Comparison of ENCODE assay signal across 8 cellular contexts in the genomic region with DNA sequence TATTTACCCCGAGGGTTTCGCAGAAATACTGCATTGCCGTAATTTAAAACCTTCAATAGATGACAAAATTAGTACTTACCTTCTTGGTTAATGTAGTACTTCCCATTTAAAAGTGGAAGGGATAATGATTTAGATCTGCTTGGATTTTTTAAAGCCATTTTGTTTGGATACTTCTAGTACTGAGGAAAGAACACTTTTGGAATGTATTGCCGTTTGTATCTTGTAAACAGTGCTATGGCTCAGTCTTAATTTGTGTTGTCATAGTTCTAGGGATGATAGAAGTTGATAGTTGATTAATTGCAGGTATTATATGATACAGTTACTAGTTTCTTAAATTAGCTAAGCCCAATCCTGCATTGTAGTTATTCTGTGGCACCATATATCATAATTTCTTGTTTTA. TPM values are rescaled to one million over a fixed set of nuclear protein-coding genes. Genes with fewer than 3 reads are reported as not detected.
A peak's percentile ranks its signal among the peaks of the same experiment; 100 is the strongest.
DNase-seq lines count a peak whose midpoint lies in the region; ATAC-seq, FAIRE-seq and TF ChIP-seq lines count a peak whose summit lies in the region.

No MANE protein-coding gene starts in this region.

- H3K4me1 ChIP-seq in DND-41 (ENCODE audit: insufficient read depth, low read length) = peaks cover 59% of the 10 kb centered on the region
- peaks cover 0 to 5% (median 2%) of the 10 kb centered on the region in 4 experiments; a peak in 2 of 7 replicates for H3K4me1 ChIP-seq in H1 (replicated peaks in 1 of 4; ENCODE audit: control insufficient read depth in 3 of 4, insufficient read depth in 4 of 4, low read length in 3 of 4)
- peaks cover 8% of the 10 kb centered on the region for H3K4me1 ChIP-seq in ovary (ENCODE audit: insufficient read depth)

- DNase-seq in DND-41 (no peak), NB4 (ENCODE audit: low read depth) (no peak), H1 (ENCODE audit: low read depth in 1 of 2, low spot score in 2 of 2) (no peak), ovary (no peak), RPMI8226 (no peak), ecto neural progenitor cell (ENCODE audit: low spot score) (no peak), NCI-H2171 (lab: John Stamatoyannopoulos, UW) (no peak)

- no peak overlapping the region for H2BK120ac ChIP-seq in H1 (replicated peaks; ENCODE audit: low read depth, low read length)

- H3K27ac ChIP-seq in DND-41 (ENCODE audit: low read length) (peak overlapping the region; percentile 90), H1 (ENCODE audit: low read depth, low read length) (no peak overlapping the region), ovary (no peak overlapping the region)

- 54% methylated on average over 4 of the region's 4 CpGs; no CpG with 5 or more reads in 1 of the 2 experiments for WGBS in H1 (ENCODE audit: extremely low coverage in 1 of 2, insufficient coverage in 1 of 2, insufficient read length in 1 of 2, insufficient replicate concordance in 2 of 2, low coverage in 1 of 2, low lambda C conversion rate in 2 of 2, missing lambda C conversion rate in 1 of 2), 2 experiments
- 7 to 12% (median 9%) methylated on average over 4 of the region's 4 CpGs for WGBS in ovary, 3 donors

- POLR2A ChIA-PET in H1 (lab: Charles Lee; ENCODE audit: partially characterized antibody) = interaction anchor here (0.9 to 3.5 kb wide), 5 partner anchors 8 to 59 kb away, joined by 3 to 18 read pairs (median 8); a partner anchor contains a TSS

- H2BK12ac ChIP-seq in H1 (ENCODE audit: low read depth, low read length) = no peak overlapping the region

- no peak overlapping the region for H2BK5ac ChIP-seq in H1 (ENCODE audit: low read depth, low read length)

- H3K9ac ChIP-seq in DND-41 (ENCODE audit: low read depth, low read length) = peak overlapping the region; percentile 70
- H3K9ac ChIP-seq in H1 (replicated peaks in 1 of 4; ENCODE audit: extremely low read depth in 1 of 4, low read depth in 3 of 4, low read length in 3 of 4) = peak overlapping the region in 1 of 4 experiments; percentile 93; a peak in 1 of 7 replicates

- no peaks in the 10 kb centered on the region for H3K9me3 ChIP-seq in DND-41 (ENCODE audit: insufficient read depth, low read length, severe bottlenecking)
- no peaks in the 10 kb centered on the region for H3K9me3 ChIP-seq in H1 (ENCODE audit: insufficient read depth in 2 of 2, low read depth in 1 of 2, low read length in 1 of 2)
- no peaks in the 10 kb centered on the region for H3K9me3 ChIP-seq in ovary

- no peak for TF ChIP-seq CTCF in DND-41 (IDR thresholded peaks at IDR 0.05; ENCODE audit: borderline replicate concordance, extremely low read depth, low read length, poor library complexity, severe bottlenecking)
- no peak for TF ChIP-seq CTCF in NB4 (IDR thresholded peaks at IDR 0.05; ENCODE audit: low read depth, low read length)
- no peak for TF ChIP-seq CTCF in H1 (IDR thresholded peaks at IDR 0.05; ENCODE audit: control extremely low read depth in 1 of 3, insufficient read depth in 1 of 3, low read depth in 1 of 3, low read length in 3 of 3)
- no peak for TF ChIP-seq CTCF in ovary (IDR thresholded peaks at IDR 0.05)

- H3K18ac ChIP-seq in H1 (ENCODE audit: extremely low read depth, low read length) = no peak overlapping the region

- CTCF ChIA-PET in H1 (lab: Charles Lee; ENCODE audit: partially characterized antibody) = interaction anchor here (0.6 to 1.8 kb wide), 7 partner anchors 32 to 1216 kb away, joined by 3 to 6 read pairs (median 3); no protein-coding TSS in a partner anchor

- H4K8ac ChIP-seq in H1 (ENCODE audit: extremely low read depth, insufficient read depth, low read length) = no peak overlapping the region

- H3K4me3 ChIP-seq in DND-41 (ENCODE audit: low read depth in 1 of 2, low read length in 2 of 2) (peak overlapping the region; percentile 48 to 72; a peak in 3 of 4 replicates), NB4 (ENCODE audit: low read depth, low read length) (peak overlapping the region; percentile 98), H1 (ENCODE audit: extremely low read depth in 1 of 4, insufficient read depth in 2 of 4, low read depth in 3 of 4, low read length in 4 of 4) (peak overlapping the region; percentile 86 to 99 (median 94); a peak in 7 of 8 replicates), ovary (peak overlapping the region; percentile 80)

- ATAC-seq in DND-41 (ENCODE audit: insufficient read depth, low read depth) (no peak), HG02973 (IDR thresholded peaks at IDR 0.05; ENCODE audit: unreplicated experiment) (no peak)

- no peak overlapping the region for H2BK20ac ChIP-seq in H1 (ENCODE audit: low read length)

- H2AK5ac ChIP-seq in H1 (ENCODE audit: low read depth, low read length) = no peak overlapping the region

- TF ChIP-seq RAD21 in H1 (IDR thresholded peaks at IDR 0.05 in 1 of 2, conservative IDR thresholded peaks at IDR 0.05 in 1 of 2; ENCODE audit: low read depth in 2 of 2, low read length in 2 of 2) = no peak

- H2AFZ ChIP-seq in DND-41 (ENCODE audit: low read depth, low read length) (no peak overlapping the region), H1 (ENCODE audit: low read length) (no peak overlapping the region)

- peaks cover 72% of the 10 kb centered on the region for H3K79me2 ChIP-seq in DND-41 (ENCODE audit: insufficient read depth, low read length)
- H3K79me2 ChIP-seq in H1 (ENCODE audit: control insufficient read depth in 1 of 2, insufficient read depth in 2 of 2, low read length in 2 of 2) = peaks cover 13 to 83% of the 10 kb centered on the region in 2 experiments

- no peak for TF ChIP-seq EP300 in H1 (IDR thresholded peaks at IDR 0.05; ENCODE audit: borderline replicate concordance in 1 of 2, low read depth in 2 of 2, low read length in 2 of 2)
- TF ChIP-seq EP300 in ovary (IDR thresholded peaks at IDR 0.05) = no peak

- peaks cover 48% of the 10 kb centered on the region for H3K36me3 ChIP-seq in DND-41 (ENCODE audit: insufficient read depth, low read length)
- H3K36me3 ChIP-seq in H1 (ENCODE audit: control insufficient read depth in 2 of 4, insufficient read depth in 4 of 4, low read length in 3 of 4) = peaks cover 2 to 28% (median 3%) of the 10 kb centered on the region in 4 experiments; a peak in 2 of 8 replicates
- H3K36me3 ChIP-seq in ovary = no peaks in the 10 kb centered on the region

- H3K23me2 ChIP-seq in H1 (ENCODE audit: low read depth, low read length) = peaks cover 3% of the 10 kb centered on the region

- FAIRE-seq in H1 (lab: Jason Lieb, UNC) = no peak

- TF ChIP-seq POLR2A in NB4 (IDR thresholded peaks at IDR 0.05; ENCODE audit: extremely low read depth, insufficient read length) (no peak), H1 (IDR thresholded peaks at IDR 0.05; ENCODE audit: control extremely low read depth in 1 of 2, low read depth in 2 of 2, low read length in 2 of 2) (no peak), ovary (IDR thresholded peaks at IDR 0.05) (no peak)

- intact Hi-C loops in ovary (cut with DNase I) = loop anchor here in 1 of 4 donors (2.0 kb wide), 1 partner anchor 33 kb away; a partner anchor contains a TSS

- no peak overlapping the region for H4K5ac ChIP-seq in H1 (ENCODE audit: insufficient read length, low read depth, low read length)

- H3K79me1 ChIP-seq in H1 (ENCODE audit: low read depth, low read length) = no peaks in the 10 kb centered on the region; the same call in 1 of the 2 replicates

- no peak overlapping the region for H3K23ac ChIP-seq in H1 (ENCODE audit: insufficient read length)

- H3K27me3 ChIP-seq in DND-41 (ENCODE audit: insufficient read depth, low read length, poor library complexity) (peaks cover 6% of the 10 kb centered on the region), H1 (replicated peaks in 1 of 4; ENCODE audit: control insufficient read depth in 3 of 4, extremely low read depth in 1 of 4, insufficient read depth in 3 of 4, low read length in 3 of 4) (no peaks in the 10 kb centered on the region), ovary (no peaks in the 10 kb centered on the region)

- H3K56ac ChIP-seq in H1 (replicated peaks; ENCODE audit: insufficient read length, low read depth, low read length) = no peak overlapping the region

- H3K14ac ChIP-seq in H1 (ENCODE audit: insufficient read length) = no peak overlapping the region

- H4K20me1 ChIP-seq in DND-41 (ENCODE audit: insufficient read depth, low read length) (peaks cover 48% of the 10 kb centered on the region), H1 (replicated peaks in 1 of 2; ENCODE audit: control insufficient read depth in 1 of 2, insufficient read depth in 2 of 2, low read length in 2 of 2) (peaks cover 5 to 7% of the 10 kb centered on the region in 2 experiments)

- H3K4me2 ChIP-seq in DND-41 (ENCODE audit: insufficient read depth, low read length) = peak overlapping the region; percentile 71
- H3K4me2 ChIP-seq in H1 (ENCODE audit: insufficient read depth in 1 of 2, low read depth in 2 of 2, low read length in 2 of 2) = peak overlapping the region; percentile 71 to 75

- H2BK15ac ChIP-seq in H1 (ENCODE audit: low read length) = no peak overlapping the region

- H4K91ac ChIP-seq in H1 (replicated peaks; ENCODE audit: insufficient read length, low read length) = no peak overlapping the region

- H3K4ac ChIP-seq in H1 (replicated peaks; ENCODE audit: insufficient read length, low read depth, low read length) = no peak overlapping the region

TF ChIP-seq in H1, 55 proteins besides CTCF, POLR2A, EP300 and RAD21 (continues in another document):
- TF ChIP-seq, protein P1, sequence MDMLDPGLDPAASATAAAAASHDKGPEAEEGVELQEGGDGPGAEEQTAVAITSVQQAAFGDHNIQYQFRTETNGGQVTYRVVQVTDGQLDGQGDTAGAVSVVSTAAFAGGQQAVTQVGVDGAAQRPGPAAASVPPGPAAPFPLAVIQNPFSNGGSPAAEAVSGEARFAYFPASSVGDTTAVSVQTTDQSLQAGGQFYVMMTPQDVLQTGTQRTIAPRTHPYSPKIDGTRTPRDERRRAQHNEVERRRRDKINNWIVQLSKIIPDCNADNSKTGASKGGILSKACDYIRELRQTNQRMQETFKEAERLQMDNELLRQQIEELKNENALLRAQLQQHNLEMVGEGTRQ (IDR thresholded peaks at IDR 0.05; ENCODE audit: low read length) = no peak
- TF ChIP-seq, protein P2, sequence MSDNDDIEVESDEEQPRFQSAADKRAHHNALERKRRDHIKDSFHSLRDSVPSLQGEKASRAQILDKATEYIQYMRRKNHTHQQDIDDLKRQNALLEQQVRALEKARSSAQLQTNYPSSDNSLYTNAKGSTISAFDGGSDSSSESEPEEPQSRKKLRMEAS (IDR thresholded peaks at IDR 0.05) = no peak
- TF ChIP-seq CHD2 (IDR thresholded peaks at IDR 0.05; ENCODE audit: low read length) (no peak), BCL11A (IDR thresholded peaks at IDR 0.05; ENCODE audit: low read depth in 2 of 2, low read length in 2 of 2) (no peak)

RNA-seq across cellular contexts. Expression of a gene that starts 33.1 kb away (rescaled TPM):
- total RNA-seq in H1 (2021; fragmentation: NEBNext Ultra II Directional; extraction: Animal tissue kit (Norgen Biotek cat#: 25700)) = 183 and 211 TPM in 2 replicates
- 34.6 and 38.5 TPM in 2 replicates for polyA plus RNA-seq in H1 (2011; rRNA removed)
- polyA plus RNA-seq in H1 (2011; cell fraction: cytosol; rRNA removed) = 58.6 TPM
- 35.7 TPM for polyA plus RNA-seq in H1 (2011; cell fraction: nucleus; rRNA removed)
- polyA plus RNA-seq in H1 (2012, experiment 1 of 2) = 72.4 to 119 TPM (median 88.5 TPM) in 4 replicates
- 3.8 TPM for polyA plus RNA-seq in H1 (2012, experiment 2 of 2)
- 73.6 TPM for polyA plus RNA-seq in H1 (2013, experiment 1 of 2)
- 71.1 TPM for polyA plus RNA-seq in H1 (2013, experiment 2 of 2)
- polyA minus RNA-seq in H1 (2011; rRNA and poly(A)+ RNA removed) = 230 and 396 TPM in 2 replicates
- polyA minus RNA-seq in H1 (2011; cell fraction: cytosol; rRNA and poly(A)+ RNA removed) = 142 TPM
- 197 TPM for polyA minus RNA-seq in H1 (2011; cell fraction: nucleus; rRNA and poly(A)+ RNA removed)
- total RNA-seq in ovary = 10 to 100 TPM; 48.6 to 99.3 (median 77.8) TPM
- polyA plus RNA-seq in ovary = 10 to 100 TPM; 14.9 to 44.2 TPM
